In genomic region chr14:20657216-20658211, GRCh38 we compare ENCODE assay signal across 10 cellular contexts. TPM values are rescaled to one million over a fixed set of nuclear protein-coding genes. Genes with fewer than 3 reads are reported as not detected.
DNase-seq lines count a peak whose midpoint lies in the region; ATAC-seq and TF ChIP-seq lines count a peak whose summit lies in the region.
"Had no signal": no experiment of that assay in that cellular context is flagged by ENCODE, and none has a peak within 500 bp of the region (broad histone marks: within the 10 kb centered on the region; RNA-seq: fewer than 3 reads in every experiment).

No MANE protein-coding gene starts in this region.

- no peak overlapping the region for H2BK15ac ChIP-seq in neuronal stem cell (ENCODE audit: low read length)

- H2AK5ac ChIP-seq in neuronal stem cell (ENCODE audit: low read depth, low read length), result no peak overlapping the region

- H3K4ac ChIP-seq in neuronal stem cell (ENCODE audit: low read length), result no peak overlapping the region

- ATAC-seq in left lobe of liver (peak; percentile 80), GM21737 (IDR thresholded peaks at IDR 0.05; ENCODE audit: unreplicated experiment) (no peak)
- ATAC-seq: heart left ventricle had no signal

- no peak overlapping the region for H2BK120ac ChIP-seq in neuronal stem cell (ENCODE audit: low read depth, low read length)

- H3K4me1 ChIP-seq in HUES6 (ENCODE audit: control insufficient read depth, insufficient read depth, low read length) (peaks cover 7% of the 10 kb centered on the region; the same call in 1 of the 2 replicates), adrenal gland (replicated peaks in 1 of 2) (no peaks in the 10 kb centered on the region), neuronal stem cell (ENCODE audit: control insufficient read depth in 2 of 2, insufficient read depth in 1 of 2, low read depth in 1 of 2, low read length in 2 of 2) (peaks cover 4 to 6% of the 10 kb centered on the region in 2 donors)

- DNase-seq in ELR (ENCODE audit: low read depth) (peak; percentile 46), left lobe of liver (ENCODE audit: low spot score) (no peak), adrenal gland (no peak), neuronal stem cell (ENCODE audit: low spot score) (no peak), epidermal melanocyte (ENCODE audit: insufficient read length, low spot score) (no peak)
- DNase-seq in activated naive CD4-positive, alpha-beta T cell treated with Interleukin-2 at 50 U/mL for 16 hours, result peak; percentile 31
- DNase-seq: heart left ventricle, NCI-H1092 had no signal

- no peak overlapping the region for H2AFZ ChIP-seq in neuronal stem cell (ENCODE audit: low read length)

- no peak overlapping the region for H4K91ac ChIP-seq in neuronal stem cell (ENCODE audit: low read depth, low read length, poor library complexity)

- H3K27ac ChIP-seq in HUES6 (ENCODE audit: low read depth, low read length), result no peak overlapping the region
- H3K27ac ChIP-seq in adrenal gland, result no peak overlapping the region
- no peak overlapping the region for H3K27ac ChIP-seq in neuronal stem cell (replicated peaks; ENCODE audit: low read length)
- H3K27ac ChIP-seq: heart left ventricle had no signal

- H3K4me3 ChIP-seq in HUES6 (ENCODE audit: low read depth, low read length), result peak overlapping the region; percentile 40
- no peak overlapping the region for H3K4me3 ChIP-seq in adrenal gland
- peak overlapping the region in 1 of 2 donors; percentile 30 for H3K4me3 ChIP-seq in neuronal stem cell (ENCODE audit: low read length in 2 of 2)
- H3K4me3 ChIP-seq: heart left ventricle had no signal

- intact Hi-C loops in adrenal gland (cut with DNase I), result no loop called here

- H3K9me3 ChIP-seq in HUES6 (ENCODE audit: control insufficient read depth, insufficient read depth, low read depth, low read length), result no peaks in the 10 kb centered on the region
- no peaks in the 10 kb centered on the region for H3K9me3 ChIP-seq in adrenal gland (replicated peaks in 1 of 3)
- H3K9me3 ChIP-seq in neuronal stem cell (replicated peaks in 1 of 2; ENCODE audit: control insufficient read depth in 2 of 2, insufficient read depth in 1 of 2, low read depth in 1 of 2, low read length in 2 of 2), result peaks cover 0 to 2% of the 10 kb centered on the region in 2 donors
- H3K9me3 ChIP-seq: heart left ventricle had no signal

- H3K23ac ChIP-seq in neuronal stem cell (ENCODE audit: low read depth, low read length, poor library complexity), result no peak overlapping the region

- H3K14ac ChIP-seq in neuronal stem cell (ENCODE audit: low read length), result no peak overlapping the region

- no peak overlapping the region for H2BK5ac ChIP-seq in neuronal stem cell (ENCODE audit: low read length)

- H3K27me3 ChIP-seq in HUES6 (ENCODE audit: control insufficient read depth, insufficient read depth, low read length) (peaks cover 32% of the 10 kb centered on the region), adrenal gland (peaks cover 67% of the 10 kb centered on the region), neuronal stem cell (ENCODE audit: control insufficient read depth in 3 of 3, insufficient read depth in 3 of 3, low read depth in 1 of 3, low read length in 3 of 3) (peaks cover 0 to 76% (median 48%) of the 10 kb centered on the region in 3 experiments)

- H3K79me1 ChIP-seq in neuronal stem cell (ENCODE audit: low read depth, low read length), result no peaks in the 10 kb centered on the region

- H3K18ac ChIP-seq in neuronal stem cell (ENCODE audit: low read length), result no peak overlapping the region

- TF ChIP-seq POLR2A in adrenal gland (IDR thresholded peaks at IDR 0.05), result no peak

- no peak overlapping the region for H4K8ac ChIP-seq in neuronal stem cell (ENCODE audit: low read depth, low read length)

- no peak overlapping the region for H3K9ac ChIP-seq in HUES6 (ENCODE audit: low read length)
- H3K9ac ChIP-seq in neuronal stem cell (ENCODE audit: low read depth, low read length, poor library complexity), result no peak overlapping the region

- H3K36me3 ChIP-seq in HUES6 (ENCODE audit: control insufficient read depth, insufficient read depth, low read length), result no peaks in the 10 kb centered on the region
- no peaks in the 10 kb centered on the region for H3K36me3 ChIP-seq in adrenal gland (replicated peaks in 1 of 2)
- no peaks in the 10 kb centered on the region for H3K36me3 ChIP-seq in neuronal stem cell (replicated peaks in 1 of 2; ENCODE audit: control insufficient read depth in 2 of 2, insufficient read depth in 2 of 2, low read length in 2 of 2)
- H3K36me3 ChIP-seq: heart left ventricle had no signal

- TF ChIP-seq CTCF in adrenal gland (IDR thresholded peaks at IDR 0.05), result no peak

- no peak overlapping the region for H2BK12ac ChIP-seq in neuronal stem cell (ENCODE audit: low read length)

- no peak overlapping the region for H3K4me2 ChIP-seq in neuronal stem cell (ENCODE audit: insufficient read depth, low read length, poor library complexity, severe bottlenecking)

- 21 to 31% (median 27%) methylated on average over 22 to 28 of the region's 28 CpGs for WGBS in adrenal gland, 4 donors
- no CpG with 5 or more reads among the region's 28 CpGs for WGBS in neuronal stem cell (ENCODE audit: extremely low coverage in 2 of 2, insufficient read length in 2 of 2, insufficient replicate concordance in 1 of 2), 2 donors

RNA-seq across cellular contexts. Expression of gene OR6S1, which starts 16.0 kb away (rescaled TPM):
- total RNA-seq in left lobe of liver (not detected), adrenal gland (not detected)
- polyA plus RNA-seq in adrenal gland, result not detected
- polyA plus RNA-seq in neuronal stem cell (2013, experiment 1 of 2), result not detected
- polyA plus RNA-seq in neuronal stem cell (2013, experiment 2 of 2), result not detected
- total RNA-seq: heart left ventricle had no signal
- polyA plus RNA-seq: heart left ventricle had no signal

RNA-seq across cellular contexts. Expression of gene RNASE4, which starts 26.8 kb away (rescaled TPM):
- total RNA-seq in left lobe of liver (152 TPM), adrenal gland (10 to 100 TPM in 2 of 8 donors, 1 to 10 TPM in 6; 2.3 to 24.9 (median 7.8) TPM)
- 10 to 100 TPM in 1 of 3 donors, 1 to 10 TPM in 2; 6.0 to 12.7 (median 9.8) TPM for polyA plus RNA-seq in adrenal gland
- polyA plus RNA-seq in neuronal stem cell (2013, experiment 1 of 2), result 3.2 TPM
- polyA plus RNA-seq in neuronal stem cell (2013, experiment 2 of 2), result 4.0 TPM

RNA-seq across cellular contexts. Expression of gene ANG, which starts 31.1 kb away (rescaled TPM):
- total RNA-seq in left lobe of liver (685 TPM), adrenal gland (10 to 100 TPM in 1 of 8 donors, 1 to 10 TPM in 7; 1.0 to 12.0 (median 3.6) TPM)
- polyA plus RNA-seq in adrenal gland, result 1 to 10 TPM; 1.8 to 10.0 (median 3.7) TPM
- polyA plus RNA-seq in neuronal stem cell (2013, experiment 1 of 2), result 2.3 TPM
- 3.0 TPM for polyA plus RNA-seq in neuronal stem cell (2013, experiment 2 of 2)

Comparison
In these comparisons a context has a peak if more than half of its experiments do, and no peak if none do; other contexts are left out.
1. DNase-seq: peak in ELR (single experiment) and activated naive CD4-positive, alpha-beta T cell treated with Interleukin-2 at 50 U/mL for 16 hours (single experiment); none in left lobe of liver (single experiment), adrenal gland (0 of 7), neuronal stem cell (single experiment) and epidermal melanocyte (single experiment).
2. RNA of gene ANG, which starts 31.1 kb away (total RNA-seq): 685 TPM in left lobe of liver (single experiment); 1.0 to 12.0 TPM in adrenal gland; every median in the first group is over 10 times any median in the second.